In the genomic region with DNA sequence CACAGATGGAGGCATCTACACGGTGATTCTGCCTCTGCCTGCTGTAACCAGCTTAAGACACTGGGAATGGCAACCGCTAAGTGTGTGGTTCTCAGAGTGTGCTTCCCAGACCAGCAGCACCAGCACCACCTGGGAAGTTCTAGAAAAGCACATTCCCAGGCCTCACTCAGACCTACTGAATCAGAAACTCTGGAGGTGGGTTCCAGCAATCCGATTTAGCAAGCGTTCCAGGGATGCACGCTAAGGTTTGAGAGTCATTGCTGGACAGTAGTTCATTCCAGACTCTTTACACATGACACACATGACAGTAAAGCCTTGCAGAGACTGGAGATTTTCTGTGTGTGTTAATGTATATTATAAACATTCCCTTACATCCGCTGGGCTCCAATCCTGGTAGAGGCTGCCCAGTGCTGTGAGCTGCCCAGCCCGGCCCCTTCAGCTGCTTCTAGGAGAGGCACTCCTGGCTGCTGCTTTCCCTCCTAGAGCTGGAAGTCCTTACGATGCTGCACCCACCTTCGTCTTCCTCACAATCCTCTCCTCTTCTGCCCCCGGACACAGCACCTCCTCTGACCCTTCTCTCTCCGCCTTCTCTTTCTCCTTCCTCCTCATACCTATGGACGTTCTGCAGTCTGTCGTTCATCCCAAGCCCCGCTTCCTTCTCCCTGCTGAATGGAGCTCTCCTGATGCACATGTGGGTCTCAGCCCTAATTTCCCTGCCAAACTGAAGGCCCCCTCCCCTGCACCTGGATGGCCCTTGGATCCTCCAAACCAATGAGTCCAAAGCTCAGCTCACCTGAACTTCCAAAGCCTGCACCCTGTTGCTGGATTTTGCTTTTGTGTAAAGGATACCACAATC, we compare ENCODE assay signal across 27 cellular contexts. TPM values are rescaled to one million over a fixed set of nuclear protein-coding genes. Genes with fewer than 3 reads are reported as not detected.
DNase-seq lines count a peak whose midpoint lies in the region; ATAC-seq and TF ChIP-seq lines count a peak whose summit lies in the region.
"Had no signal": no experiment of that assay in that cellular context is flagged by ENCODE, and none has a peak within 500 bp of the region (broad histone marks: within the 10 kb centered on the region; RNA-seq: fewer than 3 reads in every experiment).

No MANE protein-coding gene starts in this region.

- H2AFZ ChIP-seq in neuronal stem cell (ENCODE audit: low read length): no peak overlapping the region

- H3K9me3 ChIP-seq in neuronal stem cell (replicated peaks in 1 of 2; ENCODE audit: control insufficient read depth in 2 of 2, insufficient read depth in 1 of 2, low read depth in 1 of 2, low read length in 2 of 2) (no peaks in the 10 kb centered on the region), uterus (no peaks in the 10 kb centered on the region)

- no peak overlapping the region for H3K23ac ChIP-seq in neuronal stem cell (ENCODE audit: low read depth, low read length, poor library complexity)

- peak overlapping the region; percentile 4 for H3K18ac ChIP-seq in neuronal stem cell (ENCODE audit: low read length)

- H3K4me1 ChIP-seq in neuronal stem cell (ENCODE audit: control insufficient read depth in 2 of 2, insufficient read depth in 1 of 2, low read depth in 1 of 2, low read length in 2 of 2) (no peaks in the 10 kb centered on the region), uterus (no peaks in the 10 kb centered on the region)
- H3K4me1 ChIP-seq: gastroesophageal sphincter, SJCRH30 had no signal

- peaks cover 10% of the 10 kb centered on the region for H3K27me3 Mint-ChIP-seq in activated naive CD8-positive, alpha-beta T cell treated with anti-CD3 and anti-CD28 coated beads, Interleukin-2, amount 10 ng/mL, durations not matched to agents 7 days and 5 days
- peaks cover 10% of the 10 kb centered on the region for H3K27me3 Mint-ChIP-seq in activated naive CD8-positive, alpha-beta T cell treated with anti-CD3 and anti-CD28 coated beads, Interleukin-2, amount 50 U/mL, for 24 hours
- peaks cover 2 to 5% (median 4%) of the 10 kb centered on the region in 3 donors for H3K27me3 Mint-ChIP-seq in CD14-positive monocyte (ENCODE audit: low read depth in 3 of 3)

- TF ChIP-seq POLR2A in uterus (IDR thresholded peaks at IDR 0.05): no peak

- H2BK15ac ChIP-seq in neuronal stem cell (ENCODE audit: low read length): peak overlapping the region; percentile 22

- peaks cover 0 to 4% (median 0%) of the 10 kb centered on the region in 3 experiments for H3K27me3 ChIP-seq in neuronal stem cell (ENCODE audit: control insufficient read depth in 3 of 3, insufficient read depth in 3 of 3, low read depth in 1 of 3, low read length in 3 of 3)
- no peaks in the 10 kb centered on the region for H3K27me3 ChIP-seq in uterus
- H3K27me3 ChIP-seq: SJCRH30 had no signal

- peaks cover 17% of the 10 kb centered on the region for H3K4me1 Mint-ChIP-seq in activated naive CD8-positive, alpha-beta T cell treated with anti-CD3 and anti-CD28 coated beads, Interleukin-2, amount 10 ng/mL, durations not matched to agents 7 days and 5 days
- no peaks in the 10 kb centered on the region for H3K4me1 Mint-ChIP-seq in activated naive CD8-positive, alpha-beta T cell treated with anti-CD3 and anti-CD28 coated beads, Interleukin-2, amount 50 U/mL, for 24 hours
- peaks cover 18% of the 10 kb centered on the region for H3K4me1 Mint-ChIP-seq in CD14-positive monocyte
- H3K4me1 Mint-ChIP-seq: brain, T-cell had no signal

- H2AK5ac ChIP-seq in neuronal stem cell (ENCODE audit: low read depth, low read length): no peak overlapping the region

- TF ChIP-seq CTCF in coronary artery (IDR thresholded peaks at IDR 0.05) (no peak), uterus (IDR thresholded peaks at IDR 0.05) (no peak), CD14-positive monocyte (IDR thresholded peaks at IDR 0.05) (no peak)

- H4K91ac ChIP-seq in neuronal stem cell (ENCODE audit: low read depth, low read length, poor library complexity): no peak overlapping the region

- POLR2A ChIA-PET in activated naive CD8-positive, alpha-beta T cell treated with anti-CD3 and anti-CD28 coated beads, Interleukin-2, amount 10 ng/mL, durations not matched to agents 7 days and 5 days (lab: Charles Lee): interaction anchor here (0.6 kb wide), 1 partner anchor 120 kb away, joined by 3 read pairs; no protein-coding TSS in a partner anchor

- no peak overlapping the region for H2BK120ac ChIP-seq in neuronal stem cell (ENCODE audit: low read depth, low read length)

- H3K27ac Mint-ChIP-seq in activated naive CD8-positive, alpha-beta T cell treated with anti-CD3 and anti-CD28 coated beads, Interleukin-2, amount 10 ng/mL, durations not matched to agents 7 days and 5 days: no peak overlapping the region
- H3K27ac Mint-ChIP-seq in activated naive CD8-positive, alpha-beta T cell treated with anti-CD3 and anti-CD28 coated beads, Interleukin-2, amount 50 U/mL, for 24 hours: no peak overlapping the region
- no peak overlapping the region for H3K27ac Mint-ChIP-seq in CD14-positive monocyte
- H3K27ac Mint-ChIP-seq: activated T-helper 2 cell treated with anti-CD3 and anti-CD28 coated beads, Interferon-gamma antibody, Interleukin-2, Interleukin-4, amounts not matched to agents 10 μg/mL and 5 μg/mL and 100 μg/mL, durations not matched to agents 14 hours and 24 hours and 36 hours; brain; effector memory CD8-positive, alpha-beta T cell; T-cell had no signal

- H3K9ac ChIP-seq in neuronal stem cell (ENCODE audit: low read depth, low read length, poor library complexity): no peak overlapping the region

- H2BK12ac ChIP-seq in neuronal stem cell (ENCODE audit: low read length): no peak overlapping the region

- WGBS in neuronal stem cell (ENCODE audit: extremely low coverage in 2 of 2, insufficient read length in 2 of 2, insufficient replicate concordance in 1 of 2), 2 donors: no CpG with 5 or more reads among the region's 14 CpGs

- intact Hi-C loops in uterus (cut with DNase I; ENCODE audit: low total_unique reads) (no loop called here), CD14-positive monocyte (cut with micrococcal nuclease) (no loop called here)

- H3K79me1 ChIP-seq in neuronal stem cell (ENCODE audit: low read depth, low read length): no peaks in the 10 kb centered on the region

- H3K4me2 ChIP-seq in neuronal stem cell (ENCODE audit: insufficient read depth, low read length, poor library complexity, severe bottlenecking): no peak overlapping the region

- H3K9me3 Mint-ChIP-seq in activated naive CD8-positive, alpha-beta T cell treated with anti-CD3 and anti-CD28 coated beads, Interleukin-2, amount 10 ng/mL, durations not matched to agents 7 days and 5 days: peaks cover 1% of the 10 kb centered on the region
- no peaks in the 10 kb centered on the region for H3K9me3 Mint-ChIP-seq in activated naive CD8-positive, alpha-beta T cell treated with anti-CD3 and anti-CD28 coated beads, Interleukin-2, amount 50 U/mL, for 24 hours
- H3K9me3 Mint-ChIP-seq in CD14-positive monocyte: peaks cover 0 to 5% (median 0%) of the 10 kb centered on the region in 7 donors
- H3K9me3 Mint-ChIP-seq: activated T-helper 2 cell treated with anti-CD3 and anti-CD28 coated beads, Interferon-gamma antibody, Interleukin-2, Interleukin-4, amounts not matched to agents 10 μg/mL and 5 μg/mL and 100 μg/mL, durations not matched to agents 14 hours and 24 hours and 36 hours; effector memory CD8-positive, alpha-beta T cell; T-cell had no signal

- no peak for ATAC-seq in activated naive CD8-positive, alpha-beta T cell treated with anti-CD3 and anti-CD28 coated beads, Interleukin-2, amount 10 ng/mL, durations not matched to agents 7 days and 5 days (ENCODE audit: low read depth)
- ATAC-seq in activated naive CD8-positive, alpha-beta T cell treated with anti-CD3 and anti-CD28 coated beads, Interleukin-2, amount 50 U/mL, for 24 hours: no peak
- ATAC-seq: activated CD4-positive, CD25-positive, alpha-beta regulatory T cell treated with anti-CD3 and anti-CD28 coated beads, Interleukin-2, amount 50 U/mL, for 24 hours; effector memory CD8-positive, alpha-beta T cell; esophagus mucosa; gastroesophageal sphincter; sciatic nerve; T-cell had no signal

- H3K36me3 ChIP-seq in neuronal stem cell (replicated peaks in 1 of 2; ENCODE audit: control insufficient read depth in 2 of 2, insufficient read depth in 2 of 2, low read length in 2 of 2) (no peaks in the 10 kb centered on the region), uterus (no peaks in the 10 kb centered on the region)
- H3K36me3 ChIP-seq: gastroesophageal sphincter, SJCRH30 had no signal

- H4K8ac ChIP-seq in neuronal stem cell (ENCODE audit: low read depth, low read length): no peak overlapping the region

- H3K4me3 Mint-ChIP-seq in activated naive CD8-positive, alpha-beta T cell treated with anti-CD3 and anti-CD28 coated beads, Interleukin-2, amount 10 ng/mL, durations not matched to agents 7 days and 5 days: no peak overlapping the region
- H3K4me3 Mint-ChIP-seq in activated naive CD8-positive, alpha-beta T cell treated with anti-CD3 and anti-CD28 coated beads, Interleukin-2, amount 50 U/mL, for 24 hours: no peak overlapping the region
- H3K4me3 Mint-ChIP-seq in CD14-positive monocyte: no peak overlapping the region
- H3K4me3 Mint-ChIP-seq: brain; effector memory CD8-positive, alpha-beta T cell; T-cell had no signal

- H2BK5ac ChIP-seq in neuronal stem cell (ENCODE audit: low read length): no peak overlapping the region

- H3K27ac ChIP-seq in coronary artery (no peak overlapping the region), neuronal stem cell (replicated peaks; ENCODE audit: low read length) (no peak overlapping the region), uterus (peak overlapping the region; percentile 78 to 84)
- H3K27ac ChIP-seq: gastroesophageal sphincter, SJCRH30 had no signal

- H3K14ac ChIP-seq in neuronal stem cell (ENCODE audit: low read length): no peak overlapping the region

- H3K4ac ChIP-seq in neuronal stem cell (ENCODE audit: low read length): no peak overlapping the region

- H3K36me3 Mint-ChIP-seq in activated naive CD8-positive, alpha-beta T cell treated with anti-CD3 and anti-CD28 coated beads, Interleukin-2, amount 10 ng/mL, durations not matched to agents 7 days and 5 days: peaks cover 9% of the 10 kb centered on the region
- H3K36me3 Mint-ChIP-seq in activated naive CD8-positive, alpha-beta T cell treated with anti-CD3 and anti-CD28 coated beads, Interleukin-2, amount 50 U/mL, for 24 hours (ENCODE audit: low read depth): no peaks in the 10 kb centered on the region
- no peaks in the 10 kb centered on the region for H3K36me3 Mint-ChIP-seq in CD14-positive monocyte
- H3K36me3 Mint-ChIP-seq: brain, T-cell had no signal

- H3K4me3 ChIP-seq in coronary artery: no peak overlapping the region
- no peak overlapping the region for H3K4me3 ChIP-seq in neuronal stem cell (ENCODE audit: low read length in 2 of 2)
- no peak overlapping the region for H3K4me3 ChIP-seq in uterus
- H3K4me3 ChIP-seq: gastroesophageal sphincter, SJCRH30 had no signal

- DNase-seq in activated naive CD8-positive, alpha-beta T cell treated with anti-CD3 and anti-CD28 coated beads, Interleukin-2, amount 10 ng/mL, durations not matched to agents 7 days and 5 days: peak; percentile 19
- no peak for DNase-seq in activated naive CD8-positive, alpha-beta T cell treated with anti-CD3 and anti-CD28 coated beads, Interleukin-2, amount 50 U/mL, for 24 hours
- DNase-seq in coronary artery (ENCODE audit: low spot score) (peak; percentile 36), neuronal stem cell (ENCODE audit: low spot score) (no peak), uterus (peak; percentile 8 to 11), CD14-positive monocyte (ENCODE audit: low spot score) (no peak), AG20443 (ENCODE audit: low spot score) (no peak)
- no peak for DNase-seq in activated naive CD4-positive, alpha-beta T cell treated with anti-CD3 and anti-CD28 coated beads, Interleukin-2, amount 50 U/mL, for 16 hours
- DNase-seq: C1 segment of cervical spinal cord; Calu3; effector memory CD8-positive, alpha-beta T cell; H7; hippocampal formation; Karpas-422; MV-4-11; NCI-H1694 treated with DMSO at 0.1 percent for 48 hours; NCI-H2171 treated with DMSO at 0.1 percent for 48 hours; NCI-H524 had no signal

RNA-seq across cellular contexts. Expression of gene ITGA11, which starts 44.4 kb away (rescaled TPM):
- total RNA-seq in activated naive CD8-positive, alpha-beta T cell treated with anti-CD3 and anti-CD28 coated beads, Interleukin-2, amount 10 ng/mL, durations not matched to agents 7 days and 5 days: under 1 TPM; 0.57 to 0.61 TPM
- polyA plus RNA-seq in neuronal stem cell (2013, experiment 1 of 2): 0.06 TPM
- polyA plus RNA-seq in neuronal stem cell (2013, experiment 2 of 2): 0.10 TPM
- total RNA-seq in uterus: 100 to 1,000 TPM in 1 of 4 donors, 10 to 100 TPM in 3; 37.3 to 106 (median 61.1) TPM
- under 1 TPM in 1 of 2 donors, not detected in 1; 0.01 TPM for polyA plus RNA-seq in CD14-positive monocyte
- total RNA-seq: Calu3, SJCRH30 had no signal
- polyA plus RNA-seq: neural cell had no signal

Comparison
In these comparisons a context has a peak if more than half of its experiments do, and no peak if none do; other contexts are left out.
1. DNase-seq: peak in activated naive CD8-positive, alpha-beta T cell treated with anti-CD3 and anti-CD28 coated beads, Interleukin-2, amount 10 ng/mL, durations not matched to agents 7 days and 5 days (single experiment), coronary artery (single experiment) and uterus (2 of 2); none in activated naive CD8-positive, alpha-beta T cell treated with anti-CD3 and anti-CD28 coated beads, Interleukin-2, amount 50 U/mL, for 24 hours (single experiment), neuronal stem cell (single experiment), activated naive CD4-positive, alpha-beta T cell treated with anti-CD3 and anti-CD28 coated beads, Interleukin-2, amount 50 U/mL, for 16 hours (single experiment), CD14-positive monocyte (single experiment) and AG20443 (single experiment).
2. H3K27ac ChIP-seq: peak in uterus (2 of 2); none in coronary artery (0 of 2) and neuronal stem cell (single experiment).
3. RNA of gene ITGA11, which starts 44.4 kb away (total RNA-seq): 37.3 to 106 TPM in uterus; 0.57 to 0.61 TPM in activated naive CD8-positive, alpha-beta T cell treated with anti-CD3 and anti-CD28 coated beads, Interleukin-2, amount 10 ng/mL, durations not matched to agents 7 days and 5 days; every median in the first group is over 10 times any median in the second.